27 cellular contexts compared by ENCODE assay signal in the genomic region with DNA sequence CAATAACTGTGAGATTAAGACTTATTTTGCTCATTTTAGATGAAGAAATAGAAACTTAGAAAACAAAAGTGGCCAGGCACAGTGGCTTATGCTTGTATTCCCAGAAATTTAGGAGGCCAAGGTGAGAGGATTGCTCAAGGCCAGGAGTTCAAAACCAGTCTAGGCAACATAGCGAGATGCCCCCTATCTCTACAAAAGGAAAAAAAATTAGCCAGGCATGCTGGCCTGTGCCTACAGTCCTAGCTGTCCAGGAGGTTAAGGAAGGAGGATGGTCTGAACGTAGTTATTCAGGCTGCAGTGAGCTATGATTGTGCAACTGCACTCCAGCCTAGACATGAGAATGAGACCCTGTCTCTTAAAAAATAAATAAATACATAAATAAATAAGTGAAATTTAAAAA. TPM values are rescaled to one million over a fixed set of nuclear protein-coding genes. Genes with fewer than 3 reads are reported as not detected.
"Had no signal": no experiment of that assay in that cellular context is flagged by ENCODE, and none has a peak within 500 bp of the region (broad histone marks: within the 10 kb centered on the region; RNA-seq: fewer than 3 reads in every experiment).

No MANE protein-coding gene starts in this region.

- ATAC-seq: K562, T-cell had no signal

- DNase-seq: Kasumi-1, NCI-H1092, NCI-H1105 treated with DMSO at 0.1 percent for 48 hours, NCI-H1417 treated with DMSO at 0.1 percent for 48 hours, NCI-H146, NCI-H1694 treated with DMSO at 0.1 percent for 48 hours, NCI-H1930, NCI-H2081, NCI-H2107, NCI-H2227 treated with DMSO at 0.1 percent for 48 hours, NCI-H446, NCI-H510A, NCI-H524 treated with DMSO at 0.1 percent for 48 hours, NCI-H69, NCI-H774, Right ventricle myocardium superior, RPMI8226, SIG-M5, SK-N-SH, SW 1271, T-cell had no signal

- H3K9ac ChIP-seq: KMS-11, SK-N-SH had no signal

- H3K4me2 ChIP-seq: KMS-11, SK-N-SH had no signal

- H3K4me3 ChIP-seq: K562 had no signal

- H3K9me2 ChIP-seq: SK-N-SH had no signal

- H3K9me3 ChIP-seq: SK-N-SH had no signal

- H3K27ac ChIP-seq: KMS-11 had no signal

- FAIRE-seq: K562, RCC 7860 had no signal

RNA-seq across cellular contexts. Expression of gene APELA, which starts 28.0 kb away (rescaled TPM):
- total RNA-seq: HT1080, K562, Right ventricle myocardium superior, SK-MEL-5, T-cell had no signal
- polyA plus RNA-seq: IgD-negative memory B cell, K562, SK-N-SH had no signal
